ENCODE assay signal across 8 cellular contexts in the genomic region with DNA sequence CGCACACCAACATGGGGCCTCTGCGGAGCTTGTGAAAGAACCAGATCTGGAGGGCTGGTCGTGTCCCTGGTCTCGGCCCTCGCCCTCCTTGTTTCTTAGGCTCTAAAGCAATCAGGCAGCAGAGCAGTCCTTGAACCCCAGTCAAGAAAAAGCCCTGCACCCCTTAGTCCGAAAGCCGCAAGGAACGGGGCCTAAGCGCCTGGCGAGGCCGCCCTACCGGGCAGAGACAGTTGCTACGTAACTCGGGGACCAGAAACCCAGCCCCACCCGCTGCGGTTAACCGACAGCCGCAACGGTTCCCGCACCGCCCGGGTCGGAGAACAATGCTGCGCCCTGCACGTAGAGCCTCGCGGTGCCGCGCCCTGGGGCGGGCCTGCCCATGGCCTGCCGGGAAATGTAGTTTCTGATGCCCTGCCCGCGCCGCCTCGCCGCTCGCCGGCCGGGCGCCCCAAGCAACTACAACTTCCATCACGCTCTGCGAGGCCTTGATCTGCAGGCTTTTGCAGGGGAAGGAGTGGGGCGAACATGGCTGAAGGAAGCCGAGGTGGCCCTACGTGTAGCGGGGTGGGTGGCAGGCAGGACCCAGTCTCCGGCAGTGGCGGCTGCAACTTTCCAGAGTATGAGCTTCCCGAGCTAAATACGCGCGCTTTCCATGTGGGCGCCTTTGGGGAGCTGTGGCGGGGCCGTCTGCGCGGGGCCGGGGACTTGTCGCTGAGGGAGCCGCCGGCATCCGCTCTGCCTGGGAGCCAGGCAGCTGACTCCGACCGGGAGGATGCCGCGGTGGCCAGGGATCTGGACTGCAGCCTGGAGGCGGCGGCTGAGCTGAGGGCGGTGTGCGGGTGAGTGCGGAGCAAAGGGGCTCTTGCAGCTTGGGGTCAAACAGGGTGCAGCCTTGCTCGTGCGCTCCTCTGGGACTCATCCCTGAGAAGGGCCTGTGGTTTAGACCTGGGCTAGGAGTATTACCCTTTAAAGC. TPM values are rescaled to one million over a fixed set of nuclear protein-coding genes. Genes with fewer than 3 reads are reported as not detected.
DNase-seq lines count a peak whose midpoint lies in the region; ATAC-seq, FAIRE-seq and TF ChIP-seq lines count a peak whose summit lies in the region.

A gene (plus strand): TSS at position 522 of the 973 bp plus-strand sequence. CDS start 4 bp downstream, at position 526.

- peak within 1 kb of the TSS; percentile 87 for H4K8ac ChIP-seq in neuronal stem cell (ENCODE audit: low read depth, low read length)

- H3K27me3 ChIP-seq in GM06990 (replicated peaks; ENCODE audit: control insufficient read depth, insufficient read depth, low read length) (no peaks in the 10 kb centered on the region), neuronal stem cell (ENCODE audit: control insufficient read depth in 3 of 3, insufficient read depth in 3 of 3, low read depth in 1 of 3, low read length in 3 of 3) (no peaks in the 10 kb centered on the region), subcutaneous abdominal adipose tissue (ENCODE audit: control insufficient read depth in 5 of 5, insufficient read depth in 4 of 5, low read length in 5 of 5) (no peaks in the 10 kb centered on the region)

- no peak within 1 kb of the TSS for H2BK120ac ChIP-seq in neuronal stem cell (ENCODE audit: low read depth, low read length)

- H3K18ac ChIP-seq in neuronal stem cell (ENCODE audit: low read length) = peak within 1 kb of the TSS; percentile 97

- H3K14ac ChIP-seq in neuronal stem cell (ENCODE audit: low read length) = peak within 1 kb of the TSS; percentile 87

- H3K27ac Mint-ChIP-seq in activated naive CD4-positive, alpha-beta T cell treated with anti-CD3 and anti-CD28 coated beads, Interleukin-2, amount 10 ng/mL, durations not matched to agents 7 days and 5 days = peak within 1 kb of the TSS; percentile 92

- FAIRE-seq in frontal cortex (lab: Jason Lieb, UNC) = no peak

- peak within 1 kb of the TSS; percentile 95 for H3K4me3 Mint-ChIP-seq in activated naive CD4-positive, alpha-beta T cell treated with anti-CD3 and anti-CD28 coated beads, Interleukin-2, amount 10 ng/mL, durations not matched to agents 7 days and 5 days

- H2AFZ ChIP-seq in neuronal stem cell (ENCODE audit: low read length) = peak within 1 kb of the TSS; percentile 91

- H3K79me1 ChIP-seq in neuronal stem cell (ENCODE audit: low read depth, low read length) = peaks cover 8% of the 10 kb centered on the region

- peak within 1 kb of the TSS; percentile 94 for H3K4me3 ChIP-seq in GM06990 (replicated peaks; ENCODE audit: low read depth, low read length)
- H3K4me3 ChIP-seq in NB4 (ENCODE audit: low read depth, low read length) = peak within 1 kb of the TSS; percentile 85
- H3K4me3 ChIP-seq in neuronal stem cell (ENCODE audit: low read length in 2 of 2) = peak within 1 kb of the TSS; percentile 79 to 97
- H3K4me3 ChIP-seq in subcutaneous abdominal adipose tissue (ENCODE audit: low read depth in 1 of 5, low read length in 5 of 5) = peak within 1 kb of the TSS; percentile 87 to 99 (median 96)

- peaks cover 46% of the 10 kb centered on the region for H3K4me1 Mint-ChIP-seq in activated naive CD4-positive, alpha-beta T cell treated with anti-CD3 and anti-CD28 coated beads, Interleukin-2, amount 10 ng/mL, durations not matched to agents 7 days and 5 days

- H4K91ac ChIP-seq in neuronal stem cell (ENCODE audit: low read depth, low read length, poor library complexity) = no peak within 1 kb of the TSS

- TF ChIP-seq POLR2A in NB4 (IDR thresholded peaks at IDR 0.05; ENCODE audit: extremely low read depth, insufficient read length) = peak; percentile 84

- H3K9me3 ChIP-seq in neuronal stem cell (replicated peaks in 1 of 2; ENCODE audit: control insufficient read depth in 2 of 2, insufficient read depth in 1 of 2, low read depth in 1 of 2, low read length in 2 of 2) (peaks cover 0 to 8% of the 10 kb centered on the region in 2 donors), subcutaneous abdominal adipose tissue (ENCODE audit: control insufficient read depth in 5 of 5, low read length in 5 of 5) (no peaks in the 10 kb centered on the region)

- DNase-seq in GM06990 (ENCODE audit: extremely low read depth, insufficient read length) (peak; percentile 99), NB4 (ENCODE audit: low read depth) (peak; percentile 100), SK-N-DZ (ENCODE audit: low spot score) (peak; percentile 87), frontal cortex (ENCODE audit: low spot score in 2 of 2) (peak; percentile 94), neuronal stem cell (ENCODE audit: low spot score) (peak; percentile 91)
- peak; percentile 95 for DNase-seq in activated naive CD4-positive, alpha-beta T cell treated with anti-CD3 and anti-CD28 coated beads, Interleukin-2, amount 10 ng/mL, durations not matched to agents 7 days and 5 days

- no peaks in the 10 kb centered on the region for H3K9me3 Mint-ChIP-seq in activated naive CD4-positive, alpha-beta T cell treated with anti-CD3 and anti-CD28 coated beads, Interleukin-2, amount 10 ng/mL, durations not matched to agents 7 days and 5 days

- peak within 1 kb of the TSS; percentile 50 for H3K27ac ChIP-seq in neuronal stem cell (replicated peaks; ENCODE audit: low read length)
- peak within 1 kb of the TSS; percentile 90 for H3K27ac ChIP-seq in subcutaneous abdominal adipose tissue (ENCODE audit: low read depth, low read length)

- WGBS in neuronal stem cell (ENCODE audit: extremely low coverage in 2 of 2, insufficient read length in 2 of 2, insufficient replicate concordance in 1 of 2), 2 donors = no CpG with 5 or more reads among the region's 73 CpGs

- H2AK5ac ChIP-seq in neuronal stem cell (ENCODE audit: low read depth, low read length) = peak within 1 kb of the TSS; percentile 61

- ATAC-seq in HG02571 (IDR thresholded peaks at IDR 0.05; ENCODE audit: unreplicated experiment) = peak; percentile 93

- H3K23ac ChIP-seq in neuronal stem cell (ENCODE audit: low read depth, low read length, poor library complexity) = peak within 1 kb of the TSS; percentile 96

- H3K36me3 ChIP-seq in GM06990 (ENCODE audit: control insufficient read depth, insufficient read depth, low read length) (no peaks in the 10 kb centered on the region), neuronal stem cell (replicated peaks in 1 of 2; ENCODE audit: control insufficient read depth in 2 of 2, insufficient read depth in 2 of 2, low read length in 2 of 2) (peaks cover 9 to 38% of the 10 kb centered on the region in 2 donors), subcutaneous abdominal adipose tissue (ENCODE audit: control insufficient read depth in 5 of 5, insufficient read depth in 5 of 5, low read length in 5 of 5) (peaks cover 7 to 17% (median 15%) of the 10 kb centered on the region in 5 donors)

- CTCF ChIA-PET in activated naive CD4-positive, alpha-beta T cell treated with anti-CD3 and anti-CD28 coated beads, Interleukin-2, amount 10 ng/mL, durations not matched to agents 7 days and 5 days (lab: Charles Lee) = interaction anchor here (0.5 to 2.9 kb wide), 7 partner anchors 10 to 214 kb away, joined by 3 to 9 read pairs (median 3); a partner anchor contains a TSS

- peaks cover 29% of the 10 kb centered on the region for H3K27me3 Mint-ChIP-seq in activated naive CD4-positive, alpha-beta T cell treated with anti-CD3 and anti-CD28 coated beads, Interleukin-2, amount 10 ng/mL, durations not matched to agents 7 days and 5 days

- H3K9ac ChIP-seq in neuronal stem cell (ENCODE audit: low read depth, low read length, poor library complexity) (peak within 1 kb of the TSS; percentile 96), subcutaneous abdominal adipose tissue (ENCODE audit: low read length in 5 of 5) (peak within 1 kb of the TSS; percentile 84 to 96 (median 89))

- TF ChIP-seq CTCF in GM06990 (IDR thresholded peaks at IDR 0.05; ENCODE audit: insufficient read depth, low read length, poor library complexity, severe bottlenecking) (no peak), NB4 (IDR thresholded peaks at IDR 0.05; ENCODE audit: low read depth, low read length) (no peak)

- no peaks in the 10 kb centered on the region for H3K4me1 ChIP-seq in neuronal stem cell (ENCODE audit: control insufficient read depth in 2 of 2, insufficient read depth in 1 of 2, low read depth in 1 of 2, low read length in 2 of 2)
- peaks cover 0 to 29% (median 24%) of the 10 kb centered on the region in 5 donors for H3K4me1 ChIP-seq in subcutaneous abdominal adipose tissue (ENCODE audit: control insufficient read depth in 5 of 5, insufficient read depth in 5 of 5, low read length in 5 of 5)

- H3K36me3 Mint-ChIP-seq in activated naive CD4-positive, alpha-beta T cell treated with anti-CD3 and anti-CD28 coated beads, Interleukin-2, amount 10 ng/mL, durations not matched to agents 7 days and 5 days = peaks cover 25% of the 10 kb centered on the region

- no peak within 1 kb of the TSS for H2BK12ac ChIP-seq in neuronal stem cell (ENCODE audit: low read length)

- H2BK5ac ChIP-seq in neuronal stem cell (ENCODE audit: low read length) = peak within 1 kb of the TSS; percentile 96

- peak within 1 kb of the TSS; percentile 26 for H3K4ac ChIP-seq in neuronal stem cell (ENCODE audit: low read length)

- peak within 1 kb of the TSS; percentile 64 for H3K4me2 ChIP-seq in neuronal stem cell (ENCODE audit: insufficient read depth, low read length, poor library complexity, severe bottlenecking)

- peak within 1 kb of the TSS; percentile 95 for H2BK15ac ChIP-seq in neuronal stem cell (ENCODE audit: low read length)

RNA-seq across cellular contexts. Expression of the gene that starts here (rescaled TPM):
- polyA plus RNA-seq in SK-N-DZ (2014; cell fraction: cytosol; rRNA removed) = 31.2 and 32.7 TPM in 2 replicates
- 50.6 and 50.8 TPM in 2 replicates for polyA plus RNA-seq in SK-N-DZ (2014; cell fraction: nucleus; rRNA removed)
- 72.2 TPM for total RNA-seq in frontal cortex
- polyA plus RNA-seq in neuronal stem cell (2013, experiment 1 of 2) = 35.3 TPM
- polyA plus RNA-seq in neuronal stem cell (2013, experiment 2 of 2) = 35.7 TPM

Comparison
In these comparisons a context has a peak if more than half of its experiments do, and no peak if none do; other contexts are left out.
1. Peak in every context shown above with its lines: DNase-seq, ATAC-seq, H3K4me3 ChIP-seq and H3K27ac ChIP-seq.